ENCODE assay signal across 8 cellular contexts in genomic region chr1:109240158-109241152, GRCh38. TPM values are rescaled to one million over a fixed set of nuclear protein-coding genes. Genes with fewer than 3 reads are reported as not detected.
DNase-seq lines count a peak whose midpoint lies in the region; TF ChIP-seq lines count a peak whose summit lies in the region.

No MANE protein-coding gene starts in this region.

- H2AFZ ChIP-seq in hepatocyte: no peak overlapping the region

- H3K9ac ChIP-seq in HUES64 (ENCODE audit: low read depth, low read length): peak overlapping the region; percentile 23

- no peak overlapping the region for H3K27ac Mint-ChIP-seq in Caco-2 (ENCODE audit: unreplicated experiment)

- H3K27ac ChIP-seq in HUES64 (ENCODE audit: low read depth, low read length) (no peak overlapping the region), hepatocyte (peak overlapping the region; percentile 31)

- CTCF ChIA-PET in Caco-2 (lab: Charles Lee): no interaction called here

- peaks cover 63% of the 10 kb centered on the region for H3K36me3 Mint-ChIP-seq in Caco-2 (ENCODE audit: insufficient read depth, unreplicated experiment)

- H3K27me3 ChIP-seq in HUES64 (ENCODE audit: insufficient read depth, low read length): no peaks in the 10 kb centered on the region
- H3K27me3 ChIP-seq in hepatocyte: no peaks in the 10 kb centered on the region
- H3K27me3 ChIP-seq in Caco-2 (replicated peaks; ENCODE audit: control insufficient read depth, insufficient read depth, low read length): no peaks in the 10 kb centered on the region

- DNase-seq in AG20443 (ENCODE audit: low spot score): peak; percentile 80
- peak in 44 of 58 donors; percentile 34 to 83 (median 56) for DNase-seq in anterior cingulate cortex (lab: John Stamatoyannopoulos, UW)
- no peak for DNase-seq in hepatocyte (ENCODE audit: low spot score)
- peak; percentile 47 for DNase-seq in stimulated activated CD8-positive, alpha-beta memory T cell treated with anti-CD3 and anti-CD28 coated beads, Interleukin-4, amount 100 ng/mL, for 48 hours
- no peak for DNase-seq in NCI-H1092 (lab: John Stamatoyannopoulos, UW)
- DNase-seq in Caco-2: no peak
- DNase-seq in activated CD8-positive, alpha-beta memory T cell treated with anti-CD3 and anti-CD28 coated beads, Interleukin-2, amount 50 U/mL, for 48 hours: no peak

- intact Hi-C loops in Caco-2 (cut with micrococcal nuclease; ENCODE audit: unreplicated experiment): loop anchor here (1.0 kb wide), 1 partner anchor 9 kb away; the partner anchor contains the start of gene CELSR2

- no peaks in the 10 kb centered on the region for H3K79me2 ChIP-seq in hepatocyte

- H3K9me3 ChIP-seq in HUES64 (ENCODE audit: insufficient read depth, low read depth, low read length): no peaks in the 10 kb centered on the region
- H3K9me3 ChIP-seq in hepatocyte (ENCODE audit: low read depth): no peaks in the 10 kb centered on the region
- H3K9me3 ChIP-seq in Caco-2: no peaks in the 10 kb centered on the region

- TF ChIP-seq CTCF in hepatocyte (IDR thresholded peaks at IDR 0.05; ENCODE audit: poor library complexity): no peak
- no peak for TF ChIP-seq CTCF in Caco-2 (IDR thresholded peaks at IDR 0.05; ENCODE audit: insufficient read depth in 1 of 2, low read depth in 1 of 2, low read length in 1 of 2, severe bottlenecking in 1 of 2, unreplicated experiment in 1 of 2)

- no TSS peak for BruUV-seq in Caco-2 (replicated peaks; lab: Mats Ljungman, UMichigan)

- H3K4me2 ChIP-seq in hepatocyte: peak overlapping the region; percentile 41

- H3K9me3 Mint-ChIP-seq in Caco-2 (ENCODE audit: unreplicated experiment): no peaks in the 10 kb centered on the region

- 65% methylated on average over 26 of the region's 26 CpGs for WGBS in HUES64
- 48% methylated on average over 26 of the region's 26 CpGs for WGBS in hepatocyte (ENCODE audit: low lambda C conversion rate, missing lambda C conversion rate)

- no peaks in the 10 kb centered on the region for H4K20me1 ChIP-seq in hepatocyte (ENCODE audit: insufficient read depth, poor library complexity, severe bottlenecking)

- no peaks in the 10 kb centered on the region for H3K27me3 Mint-ChIP-seq in Caco-2 (ENCODE audit: insufficient read depth, unreplicated experiment)

- no peak overlapping the region for H3K4me3 Mint-ChIP-seq in Caco-2 (ENCODE audit: unreplicated experiment)

- H3K4me1 ChIP-seq in HUES64 (ENCODE audit: insufficient read depth, low read length): peaks cover 28% of the 10 kb centered on the region
- peaks cover 12% of the 10 kb centered on the region for H3K4me1 ChIP-seq in hepatocyte (ENCODE audit: insufficient read depth)
- no peaks in the 10 kb centered on the region for H3K4me1 ChIP-seq in Caco-2

- H3K36me3 ChIP-seq in HUES64 (ENCODE audit: insufficient read depth, low read length) (peaks cover 36% of the 10 kb centered on the region), hepatocyte (replicated peaks; ENCODE audit: insufficient read depth, low read depth) (no peaks in the 10 kb centered on the region), Caco-2 (ENCODE audit: control insufficient read depth, insufficient read depth, low read length) (no peaks in the 10 kb centered on the region; the same call in 1 of the 2 replicates)

- H3K9me2 ChIP-seq in hepatocyte (replicated peaks; ENCODE audit: insufficient read depth): no peaks in the 10 kb centered on the region

- peak overlapping the region; percentile 33 for H3K4me3 ChIP-seq in HUES64 (ENCODE audit: low read length)
- no peak overlapping the region for H3K4me3 ChIP-seq in hepatocyte
- H3K4me3 ChIP-seq in Caco-2 (ENCODE audit: low read depth, low read length): no peak overlapping the region

- POLR2A ChIA-PET in Caco-2 (lab: Charles Lee): no interaction called here

- H3K4me1 Mint-ChIP-seq in Caco-2 (ENCODE audit: low read depth, unreplicated experiment): peaks cover 9% of the 10 kb centered on the region

RNA-seq across cellular contexts. Expression of gene CELSR2, which starts 8.9 kb away (rescaled TPM):
- 13.5 TPM for polyA plus RNA-seq in HUES64 (2013, experiment 1 of 2)
- polyA plus RNA-seq in HUES64 (2013, experiment 2 of 2): 18.2 TPM
- total RNA-seq in hepatocyte (2.6 and 3.7 TPM in 2 replicates), Caco-2 (2022) (7.0 and 8.3 TPM in 2 replicates)
- polyA plus RNA-seq in hepatocyte: 3.2 and 3.3 TPM in 2 replicates

RNA-seq across cellular contexts. Expression of gene SARS1, which starts 26.7 kb away (rescaled TPM):
- 88.7 TPM for polyA plus RNA-seq in HUES64 (2013, experiment 1 of 2)
- polyA plus RNA-seq in HUES64 (2013, experiment 2 of 2): 99.5 TPM
- total RNA-seq in hepatocyte (179 and 180 TPM in 2 replicates), Caco-2 (2022) (189 and 225 TPM in 2 replicates)
- polyA plus RNA-seq in hepatocyte: 125 and 158 TPM in 2 replicates

RNA-seq across cellular contexts. Expression of gene PSRC1, which starts 42.5 kb away (rescaled TPM):
- 47.7 TPM for polyA plus RNA-seq in HUES64 (2013, experiment 1 of 2)
- 54.1 TPM for polyA plus RNA-seq in HUES64 (2013, experiment 2 of 2)
- total RNA-seq in hepatocyte (10.1 and 14.3 TPM in 2 replicates), Caco-2 (2022) (23.9 and 24.9 TPM in 2 replicates)
- polyA plus RNA-seq in hepatocyte: 9.1 and 13.7 TPM in 2 replicates

Comparison
In these comparisons a context has a peak if more than half of its experiments do, and no peak if none do; other contexts are left out.
1. DNase-seq: peak in AG20443 (single experiment), anterior cingulate cortex (44 of 58) and stimulated activated CD8-positive, alpha-beta memory T cell treated with anti-CD3 and anti-CD28 coated beads, Interleukin-4, amount 100 ng/mL, for 48 hours (single experiment); none in hepatocyte (single experiment), NCI-H1092 (single experiment), Caco-2 (0 of 2) and activated CD8-positive, alpha-beta memory T cell treated with anti-CD3 and anti-CD28 coated beads, Interleukin-2, amount 50 U/mL, for 48 hours (single experiment).